ENCODE assay signal across 26 cellular contexts in genomic region chr11:47659273-47659672, GRCh38. TPM values are rescaled to one million over a fixed set of nuclear protein-coding genes. Genes with fewer than 3 reads are reported as not detected.
"Had no signal": no experiment of that assay in that cellular context is flagged by ENCODE, and none has a peak within 500 bp of the region (broad histone marks: within the 10 kb centered on the region; RNA-seq: fewer than 3 reads in every experiment).

No MANE protein-coding gene starts in this region.

- H3K4me1 ChIP-seq: lower lobe of right lung, pancreas, prostate gland, right lobe of liver, transverse colon, upper lobe of left lung, vagina had no signal

- H3K4me3 Mint-ChIP-seq: mesothelial cell of epicardium; naive B cell; natural killer cell; stimulated activated memory B cell treated with anti-CD40 and anti-IgM and Interleukin-4, amounts not matched to agents 10 μg/mL and 1 μg/mL and 100 μg/mL, for 72 hours; stimulated activated naive CD8-positive, alpha-beta T cell treated with anti-CD3 and anti-CD28 coated beads, Interleukin-15, amount 100 ng/mL, for 72 hours had no signal

- ATAC-seq: left colon; lower lobe of right lung; natural killer cell; pancreas; right lobe of liver; stimulated activated memory B cell treated with anti-CD40 and anti-IgM and Interleukin-4, amounts not matched to agents 10 μg/mL and 1 μg/mL and 100 μg/mL, for 72 hours; stimulated activated naive CD8-positive, alpha-beta T cell treated with anti-CD3 and anti-CD28 coated beads, Interleukin-15, amount 100 ng/mL, for 72 hours had no signal

- H3K27me3 Mint-ChIP-seq: naive B cell; stimulated activated memory B cell treated with anti-CD40 and anti-IgM and Interleukin-4, amounts not matched to agents 10 μg/mL and 1 μg/mL and 100 μg/mL, for 72 hours; stimulated activated naive CD8-positive, alpha-beta T cell treated with anti-CD3 and anti-CD28 coated beads, Interleukin-15, amount 100 ng/mL, for 72 hours had no signal

- H3K36me3 ChIP-seq: lower lobe of right lung, pancreas, prostate gland, right lobe of liver, transverse colon, upper lobe of left lung, vagina had no signal

- H3K27ac Mint-ChIP-seq: mesothelial cell of epicardium; naive B cell; natural killer cell; stimulated activated memory B cell treated with anti-CD40 and anti-IgM and Interleukin-4, amounts not matched to agents 10 μg/mL and 1 μg/mL and 100 μg/mL, for 72 hours; stimulated activated naive CD8-positive, alpha-beta T cell treated with anti-CD3 and anti-CD28 coated beads, Interleukin-15, amount 100 ng/mL, for 72 hours had no signal

- H3K27ac ChIP-seq: lower lobe of right lung, pancreas, prostate gland, right lobe of liver, transverse colon, upper lobe of left lung, vagina had no signal

- H3K4me1 Mint-ChIP-seq: natural killer cell; stimulated activated memory B cell treated with anti-CD40 and anti-IgM and Interleukin-4, amounts not matched to agents 10 μg/mL and 1 μg/mL and 100 μg/mL, for 72 hours had no signal

- H3K27me3 ChIP-seq: pancreas, right lobe of liver, transverse colon, upper lobe of left lung, vagina had no signal

- H3K4me2 ChIP-seq: smooth muscle cell had no signal

- H3K9me3 ChIP-seq: lower lobe of right lung, pancreas, prostate gland, right lobe of liver, transverse colon, upper lobe of left lung, vagina had no signal

- H3K36me3 Mint-ChIP-seq: mesothelial cell of epicardium; naive B cell; natural killer cell; stimulated activated memory B cell treated with anti-CD40 and anti-IgM and Interleukin-4, amounts not matched to agents 10 μg/mL and 1 μg/mL and 100 μg/mL, for 72 hours had no signal

- DNase-seq: hippocampal formation; kidney; left colon; lower lobe of right lung; mesendoderm; naive B cell; natural killer cell; nucleus accumbens; pancreas; retina; right lobe of liver; stimulated activated CD4-positive, alpha-beta T cell treated with anti-CD3 and anti-CD28 coated beads, Interleukin-1b, Interleukin-23, amount 100 ng/mL, for 48 hours; stimulated activated CD4-positive, alpha-beta T cell treated with anti-CD3 and anti-CD28 coated beads, Interleukin-2, amount 100 ng/mL, for 48 hours; stimulated activated CD4-positive, alpha-beta T cell treated with anti-CD3 and anti-CD28 coated beads, Interleukin-4, amount 100 ng/mL, for 4 hours; stimulated activated CD8-positive, alpha-beta memory T cell treated with anti-CD3 and anti-CD28 coated beads, Interleukin-4, amount 100 ng/mL, for 48 hours; stimulated activated naive CD4-positive, alpha-beta T cell treated with Interleukin-2 at 50 U/mL for 16 hours; stimulated activated naive CD8-positive, alpha-beta T cell treated with anti-CD3 and anti-CD28 coated beads, Interleukin-15, amount 100 ng/mL, for 72 hours; substantia nigra; transverse colon; upper lobe of left lung had no signal

- H3K9me3 Mint-ChIP-seq: mesothelial cell of epicardium; naive B cell; natural killer cell; stimulated activated memory B cell treated with anti-CD40 and anti-IgM and Interleukin-4, amounts not matched to agents 10 μg/mL and 1 μg/mL and 100 μg/mL, for 72 hours; stimulated activated naive CD8-positive, alpha-beta T cell treated with anti-CD3 and anti-CD28 coated beads, Interleukin-15, amount 100 ng/mL, for 72 hours had no signal

- H3K4me3 ChIP-seq: lower lobe of right lung, pancreas, prostate gland, right lobe of liver, smooth muscle cell, transverse colon, upper lobe of left lung, vagina had no signal

RNA-seq across cellular contexts. Expression of gene AGBL2, which starts 55.9 kb away (rescaled TPM):
- polyA plus RNA-seq: neural cell, smooth muscle cell had no signal
